1 cellular context compared by ENCODE assay signal in the genomic region with DNA sequence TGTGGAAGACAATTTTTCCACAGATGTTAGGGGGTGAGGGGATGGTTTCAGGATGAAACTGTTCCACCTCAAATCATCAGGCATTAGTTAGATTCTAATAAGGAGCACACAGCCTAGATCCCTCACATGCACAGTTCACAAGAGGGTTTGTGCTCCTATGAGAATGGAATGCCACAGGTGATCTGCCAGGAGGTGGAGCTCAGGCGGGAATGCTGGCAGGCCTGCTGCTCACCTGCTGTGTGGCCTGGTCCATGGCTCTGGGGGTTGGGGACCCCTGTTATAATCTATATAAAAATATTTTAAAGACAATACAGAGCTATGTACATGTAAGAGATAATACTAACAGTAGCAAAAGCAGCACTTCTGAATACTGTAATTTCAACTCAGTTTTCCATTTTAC.
TF ChIP-seq lines count a peak whose summit lies in the region.

No MANE protein-coding gene starts in this region.

TF ChIP-seq in H1, 55 proteins besides CTCF, POLR2A, EP300 and RAD21:
- no peak for TF ChIP-seq JUND (IDR thresholded peaks at IDR 0.05; ENCODE audit: low read length)
- TF ChIP-seq KDM1A (IDR thresholded peaks at IDR 0.05; ENCODE audit: borderline replicate concordance, low read length), result no peak
- TF ChIP-seq, protein P1, sequence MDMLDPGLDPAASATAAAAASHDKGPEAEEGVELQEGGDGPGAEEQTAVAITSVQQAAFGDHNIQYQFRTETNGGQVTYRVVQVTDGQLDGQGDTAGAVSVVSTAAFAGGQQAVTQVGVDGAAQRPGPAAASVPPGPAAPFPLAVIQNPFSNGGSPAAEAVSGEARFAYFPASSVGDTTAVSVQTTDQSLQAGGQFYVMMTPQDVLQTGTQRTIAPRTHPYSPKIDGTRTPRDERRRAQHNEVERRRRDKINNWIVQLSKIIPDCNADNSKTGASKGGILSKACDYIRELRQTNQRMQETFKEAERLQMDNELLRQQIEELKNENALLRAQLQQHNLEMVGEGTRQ (IDR thresholded peaks at IDR 0.05; ENCODE audit: low read length), result no peak
- 0 out of 2 replicates have a peak, but pooled peaks have one; percentile 12 for TF ChIP-seq SP1 (IDR thresholded peaks at IDR 0.05; ENCODE audit: low read depth, low read length)
- no peak for TF ChIP-seq FOSL1 (IDR thresholded peaks at IDR 0.05; ENCODE audit: insufficient read depth, low read depth, low read length)
- TF ChIP-seq TEAD4 (IDR thresholded peaks at IDR 0.05; ENCODE audit: low read depth, low read length), result peak; percentile 82
- TF ChIP-seq KDM4A (IDR thresholded peaks at IDR 0.05; ENCODE audit: low read depth, low read length, severe bottlenecking), result no peak
- TF ChIP-seq TCF12 (IDR thresholded peaks at IDR 0.05; ENCODE audit: low read depth, low read length), result peak; percentile 40; the same call in 1 of the 2 replicates
- no peak for TF ChIP-seq SIX5 (IDR thresholded peaks at IDR 0.05; ENCODE audit: low read depth, low read length)
- TF ChIP-seq RNF2 (IDR thresholded peaks at IDR 0.05; ENCODE audit: borderline replicate concordance, low read depth, low read length, missing control alignments, poor library complexity, severe bottlenecking), result no peak
- TF ChIP-seq, protein P2, sequence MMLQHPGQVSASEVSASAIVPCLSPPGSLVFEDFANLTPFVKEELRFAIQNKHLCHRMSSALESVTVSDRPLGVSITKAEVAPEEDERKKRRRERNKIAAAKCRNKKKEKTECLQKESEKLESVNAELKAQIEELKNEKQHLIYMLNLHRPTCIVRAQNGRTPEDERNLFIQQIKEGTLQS (IDR thresholded peaks at IDR 0.05; ENCODE audit: insufficient read depth, low read depth, low read length), result no peak
- TF ChIP-seq SUZ12 (IDR thresholded peaks at IDR 0.05; ENCODE audit: low read length), result no peak
- no peak for TF ChIP-seq ASH2L (IDR thresholded peaks at IDR 0.05; ENCODE audit: low read length)
